In the genomic region with DNA sequence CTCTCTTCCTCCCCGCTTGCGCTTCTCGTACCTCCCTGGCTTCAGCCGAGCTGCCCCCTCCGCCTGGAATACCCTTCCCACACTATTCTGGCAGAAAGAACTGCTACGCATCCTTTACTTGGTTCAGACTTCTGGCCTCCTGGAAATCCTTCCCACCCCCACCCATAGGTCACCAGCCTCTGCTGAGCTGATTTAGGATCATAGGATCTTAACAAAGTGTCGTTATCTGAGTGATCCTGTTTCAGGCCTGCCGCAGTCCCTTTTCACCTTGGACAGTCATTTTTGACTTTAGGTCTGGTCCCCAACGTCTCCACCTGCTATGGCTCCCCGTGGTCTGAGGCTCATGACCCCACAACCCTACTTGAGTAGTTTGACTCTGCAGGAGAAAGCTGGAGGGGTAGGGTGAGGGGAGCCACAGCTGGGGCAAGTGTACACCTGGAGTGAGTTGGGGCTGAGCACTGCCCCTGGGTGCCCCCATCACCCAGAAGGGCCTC, we compare ENCODE assay signal across 8 cellular contexts. TPM values are rescaled to one million over a fixed set of nuclear protein-coding genes. Genes with fewer than 3 reads are reported as not detected.
DNase-seq lines count a peak whose midpoint lies in the region; ATAC-seq and TF ChIP-seq lines count a peak whose summit lies in the region.

No MANE protein-coding gene starts in this region.

- H3K27ac Mint-ChIP-seq in neural crest cell (ENCODE audit: unreplicated experiment) = peak overlapping the region; percentile 93

- peak overlapping the region; percentile 93 for H3K4me2 ChIP-seq in MM.1S (ENCODE audit: low read depth, low read length)

- H3K4me1 Mint-ChIP-seq in neural crest cell = peaks cover 36% of the 10 kb centered on the region

- H3K9me2 ChIP-seq in MM.1S (replicated peaks; ENCODE audit: insufficient read depth, low read length) = no peaks in the 10 kb centered on the region

- H3F3A ChIP-seq in MM.1S (ENCODE audit: insufficient read depth, low read length) = no peaks in the 10 kb centered on the region

- CTCF ChIA-PET in BJ (lab: Yijun Ruan, JAX) = interaction anchor here (0.6 to 4.7 kb wide), 4 partner anchors 11 to 140 kb away, joined by 3 to 41 read pairs (median 8); a partner anchor contains a TSS

- peaks cover 9% of the 10 kb centered on the region for H3K27me3 Mint-ChIP-seq in neural crest cell (ENCODE audit: low read depth)

- POLR2A ChIA-PET in BJ (lab: Charles Lee) = no interaction called here

- peak overlapping the region; percentile 70; the same call in 1 of the 2 replicates for H2AFZ ChIP-seq in MM.1S (ENCODE audit: low read length)

- H3K4me3 ChIP-seq in BJ (ENCODE audit: low read depth, low read length) (peak overlapping the region; percentile 55), MM.1S (ENCODE audit: low read length) (peak overlapping the region; percentile 62)
- peak overlapping the region; percentile 56 for H3K4me3 ChIP-seq in effector memory CD4-positive, alpha-beta T cell (ENCODE audit: insufficient read depth, low read depth, low read length, poor library complexity, severe bottlenecking)

- in situ Hi-C loops in G401 (cut with HindIII; ENCODE audit: low sequenced_read_pairs) = no loop called here

- no peak for DNase-seq in BJ (ENCODE audit: low read depth)
- no peak for DNase-seq in MM.1S
- no peak for DNase-seq in effector memory CD4-positive, alpha-beta T cell
- no peak for DNase-seq in neural crest cell (ENCODE audit: low read depth, low spot score)
- no peak for DNase-seq in islet precursor cell
- DNase-seq in G401 (ENCODE audit: low spot score) = no peak
- no peak for DNase-seq in NCI-H2196 (lab: John Stamatoyannopoulos, UW; ENCODE audit: unreplicated experiment)

- no peaks in the 10 kb centered on the region for H3K36me3 Mint-ChIP-seq in neural crest cell (ENCODE audit: low read depth)

- H3K36me3 ChIP-seq in BJ (ENCODE audit: control insufficient read depth, insufficient read depth, low read length) (no peaks in the 10 kb centered on the region), MM.1S (replicated peaks; ENCODE audit: insufficient read depth, low read length) (no peaks in the 10 kb centered on the region)
- no peaks in the 10 kb centered on the region for H3K36me3 ChIP-seq in effector memory CD4-positive, alpha-beta T cell (ENCODE audit: control insufficient read depth, insufficient read depth, low read length)

- no peak for ATAC-seq in GM21447 (IDR thresholded peaks at IDR 0.05; ENCODE audit: unreplicated experiment)

- H3K27me3 ChIP-seq in BJ (ENCODE audit: control insufficient read depth, insufficient read depth, low read length) = no peaks in the 10 kb centered on the region; the same call in 1 of the 2 replicates
- H3K27me3 ChIP-seq in MM.1S (replicated peaks; ENCODE audit: insufficient read depth, low read length) = peaks cover 43% of the 10 kb centered on the region
- peaks cover 9% of the 10 kb centered on the region for H3K27me3 ChIP-seq in effector memory CD4-positive, alpha-beta T cell (replicated peaks; ENCODE audit: control insufficient read depth, insufficient read depth, low read length, poor library complexity, severe bottlenecking)

- H4K20me1 ChIP-seq in MM.1S (ENCODE audit: insufficient read depth, low read length) = no peaks in the 10 kb centered on the region

- peak overlapping the region; percentile 90 for H3K4me3 Mint-ChIP-seq in neural crest cell

- no peaks in the 10 kb centered on the region for H3K9me3 ChIP-seq in MM.1S (replicated peaks; ENCODE audit: insufficient read depth, low read length)
- no peaks in the 10 kb centered on the region for H3K9me3 ChIP-seq in effector memory CD4-positive, alpha-beta T cell (ENCODE audit: control insufficient read depth, low read length)

- H3K9ac ChIP-seq in MM.1S (ENCODE audit: low read length) = peak overlapping the region; percentile 32; the same call in 1 of the 2 replicates

- no peak for TF ChIP-seq CTCF in BJ (IDR thresholded peaks at IDR 0.05; ENCODE audit: insufficient read depth, low read depth, low read length)
- TF ChIP-seq CTCF in MM.1S (IDR thresholded peaks at IDR 0.05; ENCODE audit: low read length) = no peak
- no peak for TF ChIP-seq CTCF in neural crest cell (conservative IDR thresholded peaks at IDR 0.05)

- H3K79me2 ChIP-seq in MM.1S (ENCODE audit: low read length) = no peaks in the 10 kb centered on the region

- H3K27ac ChIP-seq in MM.1S (ENCODE audit: low read length) = no peak overlapping the region
- H3K27ac ChIP-seq in effector memory CD4-positive, alpha-beta T cell (ENCODE audit: insufficient read depth, low read length, poor library complexity, severe bottlenecking) = no peak overlapping the region

- H3K9me3 Mint-ChIP-seq in neural crest cell = no peaks in the 10 kb centered on the region

- peaks cover 4% of the 10 kb centered on the region; the same call in 1 of the 2 replicates for H3K4me1 ChIP-seq in MM.1S (ENCODE audit: low read length)
- peaks cover 22% of the 10 kb centered on the region for H3K4me1 ChIP-seq in effector memory CD4-positive, alpha-beta T cell (ENCODE audit: control insufficient read depth, insufficient read depth, low read length, poor library complexity, severe bottlenecking)

RNA-seq across cellular contexts. Expression of a gene that starts 27.3 kb away (rescaled TPM):
- 4.7 and 5.4 TPM in 2 replicates for polyA plus RNA-seq in BJ (2011; rRNA removed)
- 8.9 and 12.4 TPM in 2 replicates for polyA minus RNA-seq in BJ (2011; rRNA and poly(A)+ RNA removed)
- total RNA-seq in neural crest cell = 21.5 and 26.5 TPM in 2 replicates
- 0.62 and 4.0 TPM in 2 replicates for total RNA-seq in G401 (2014; rRNA removed; shearing (Covaris generic))

RNA-seq across cellular contexts. Expression of a gene that starts 50.4 kb away (rescaled TPM):
- 52.4 and 86.4 TPM in 2 replicates for polyA plus RNA-seq in BJ (2011; rRNA removed)
- polyA minus RNA-seq in BJ (2011; rRNA and poly(A)+ RNA removed) = 41.4 and 43.1 TPM in 2 replicates
- total RNA-seq in neural crest cell = 101 and 107 TPM in 2 replicates
- total RNA-seq in G401 (2014; rRNA removed; shearing (Covaris generic)) = 168 and 229 TPM in 2 replicates

RNA-seq across cellular contexts. Expression of a gene that starts 53.7 kb away (rescaled TPM):
- 12.0 and 14.0 TPM in 2 replicates for polyA plus RNA-seq in BJ (2011; rRNA removed)
- 12.5 and 15.6 TPM in 2 replicates for polyA minus RNA-seq in BJ (2011; rRNA and poly(A)+ RNA removed)
- total RNA-seq in neural crest cell = 55.1 and 59.2 TPM in 2 replicates
- 23.9 and 35.9 TPM in 2 replicates for total RNA-seq in G401 (2014; rRNA removed; shearing (Covaris generic))
